Comparison of ENCODE assay signal across 18 cellular contexts in the genomic region with DNA sequence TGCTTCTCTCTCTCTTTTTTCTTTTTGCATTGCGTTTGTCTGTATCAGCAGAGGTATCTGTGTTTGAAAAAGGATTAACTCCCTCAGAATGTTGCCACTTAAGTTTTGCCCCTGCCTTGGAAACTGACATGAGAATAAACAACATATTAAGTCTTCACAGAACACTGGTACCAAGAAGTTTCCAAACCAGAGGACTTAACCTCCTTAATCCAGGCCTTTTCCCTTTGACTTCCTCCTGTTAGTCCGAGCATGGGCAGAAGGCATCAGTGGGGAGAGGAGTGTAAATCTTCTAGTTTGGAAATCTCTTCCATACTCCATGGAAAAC.
DNase-seq lines count a peak whose midpoint lies in the region; ATAC-seq and TF ChIP-seq lines count a peak whose summit lies in the region.
"Had no signal": no experiment of that assay in that cellular context is flagged by ENCODE, and none has a peak within 500 bp of the region (broad histone marks: within the 10 kb centered on the region; RNA-seq: fewer than 3 reads in every experiment).

No MANE protein-coding gene starts in this region.

- no peaks in the 10 kb centered on the region for H3K36me3 Mint-ChIP-seq in brain
- H3K36me3 Mint-ChIP-seq in type B pancreatic cell = peaks cover 11% of the 10 kb centered on the region
- H3K36me3 Mint-ChIP-seq in activated naive CD4-positive, alpha-beta T cell treated with anti-CD3 and anti-CD28 coated beads, Interleukin-2, amount 50 U/mL, for 72 hours = no peaks in the 10 kb centered on the region

- H3K4me3 ChIP-seq in cardiac muscle cell (peak overlapping the region; percentile 1), heart right ventricle (no peak overlapping the region), mesodermal cell (ENCODE audit: extremely low read depth, insufficient read depth, low read length, poor library complexity, severe bottlenecking) (no peak overlapping the region)
- H3K4me3 ChIP-seq: GM12878, MG63, Peyer's patch had no signal

- H3K36me3 ChIP-seq in cardiac muscle cell (no peaks in the 10 kb centered on the region), heart right ventricle (no peaks in the 10 kb centered on the region), mesodermal cell (ENCODE audit: control insufficient read depth, insufficient read depth, low read length) (no peaks in the 10 kb centered on the region)
- H3K36me3 ChIP-seq: MG63, Peyer's patch had no signal

- no peaks in the 10 kb centered on the region for H3K27me3 ChIP-seq in cardiac muscle cell
- peaks cover 0 to 9% (median 5%) of the 10 kb centered on the region in 7 donors for H3K27me3 ChIP-seq in heart right ventricle
- H3K27me3 ChIP-seq: MG63, Peyer's patch had no signal

- H3K4me3 Mint-ChIP-seq in brain (peak overlapping the region in 1 of 5 experiments; percentile 47), type B pancreatic cell (peak overlapping the region; percentile 40)

- H3K4me1 Mint-ChIP-seq in brain (peaks cover 41% of the 10 kb centered on the region), type B pancreatic cell (ENCODE audit: unreplicated experiment) (peaks cover 58% of the 10 kb centered on the region)

- H3K9me3 Mint-ChIP-seq in brain (peaks cover 0 to 9% (median 0%) of the 10 kb centered on the region in 5 experiments), type B pancreatic cell (peaks cover 8% of the 10 kb centered on the region)
- H3K9me3 Mint-ChIP-seq in activated naive CD4-positive, alpha-beta T cell treated with anti-CD3 and anti-CD28 coated beads, Interleukin-2, amount 50 U/mL, for 72 hours = peaks cover 10 to 11% of the 10 kb centered on the region in 2 donors

- H3K9me3 ChIP-seq in cardiac muscle cell (ENCODE audit: low read depth) (no peaks in the 10 kb centered on the region), heart right ventricle (no peaks in the 10 kb centered on the region), mesodermal cell (ENCODE audit: control insufficient read depth, low read length) (peaks cover 4% of the 10 kb centered on the region)
- H3K9me3 ChIP-seq: MG63, Peyer's patch had no signal

- TF ChIP-seq CTCF in cardiac muscle cell (IDR thresholded peaks at IDR 0.05; ENCODE audit: low read depth, low read length) = no peak
- no peak for TF ChIP-seq CTCF in heart right ventricle (IDR thresholded peaks at IDR 0.05)
- TF ChIP-seq CTCF in brain (conservative IDR thresholded peaks at IDR 0.05) = no peak
- TF ChIP-seq CTCF in type B pancreatic cell (conservative IDR thresholded peaks at IDR 0.05) = no peak

- 81 to 84% methylated on average over 2 of the region's 2 CpGs for WGBS in heart right ventricle, 2 donors
- no CpG with 5 or more reads among the region's 2 CpGs for WGBS in mesodermal cell (ENCODE audit: insufficient coverage in 2 of 2), 2 experiments

- H3K4me1 ChIP-seq in cardiac muscle cell (ENCODE audit: low read depth) (peaks cover 73% of the 10 kb centered on the region), heart right ventricle (peaks cover 0 to 9% (median 0%) of the 10 kb centered on the region in 9 donors), mesodermal cell (ENCODE audit: control insufficient read depth, insufficient read depth, low read length, poor library complexity, severe bottlenecking) (peaks cover 30% of the 10 kb centered on the region)

- intact Hi-C loops in heart right ventricle (cut with DNase I) = no loop called here

- peak overlapping the region in 3 of 5 experiments; percentile 7 to 81 (median 28) for H3K27ac Mint-ChIP-seq in brain
- peak overlapping the region; percentile 12 for H3K27ac Mint-ChIP-seq in type B pancreatic cell
- no peak overlapping the region for H3K27ac Mint-ChIP-seq in activated naive CD4-positive, alpha-beta T cell treated with anti-CD3 and anti-CD28 coated beads, Interleukin-2, amount 50 U/mL, for 72 hours

- peaks cover 24% of the 10 kb centered on the region for H3K27me3 Mint-ChIP-seq in brain
- peaks cover 78% of the 10 kb centered on the region for H3K27me3 Mint-ChIP-seq in type B pancreatic cell

- ATAC-seq in heart right ventricle = no peak
- ATAC-seq in activated naive CD4-positive, alpha-beta T cell treated with anti-CD3 and anti-CD28 coated beads, Interleukin-2, amount 50 U/mL, for 72 hours = no peak
- ATAC-seq: GM12878 had no signal

- H3K27ac ChIP-seq in cardiac muscle cell = peak overlapping the region; percentile 88
- H3K27ac ChIP-seq in heart right ventricle = no peak overlapping the region
- H3K27ac ChIP-seq in mesodermal cell (ENCODE audit: low read depth, low read length, severe bottlenecking) = peak overlapping the region; percentile 81
- H3K27ac ChIP-seq: Peyer's patch had no signal

- DNase-seq in cardiac muscle cell (ENCODE audit: low read depth in 1 of 2, low spot score in 1 of 2) = no peak
- no peak for DNase-seq in heart right ventricle
- DNase-seq in type B pancreatic cell (ENCODE audit: extremely low spot score, unreplicated experiment) = no peak
- DNase-seq in activated naive CD4-positive, alpha-beta T cell treated with anti-CD3 and anti-CD28 coated beads, Interleukin-2, amount 50 U/mL, for 72 hours (ENCODE audit: low spot score in 2 of 2) = no peak
- DNase-seq in SW480 (ENCODE audit: low spot score) = no peak
- no peak for DNase-seq in putamen (ENCODE audit: low spot score)
- DNase-seq: C1 segment of cervical spinal cord, DMS153, MG63, NCI-H1092 treated with DMSO at 0.1 percent for 48 hours, NCI-H1694 treated with DMSO at 0.1 percent for 48 hours, NCI-H446 treated with DMSO at 0.1 percent for 48 hours, NCI-H774, Peyer's patch, Right ventricle myocardium superior had no signal

Comparison
In these comparisons a context has a peak if more than half of its experiments do, and no peak if none do; other contexts are left out.
1. H3K27ac ChIP-seq: peak in cardiac muscle cell (single experiment) and mesodermal cell (single experiment); none in heart right ventricle (0 of 10).
2. H3K27ac Mint-ChIP-seq: peak in brain (3 of 5) and type B pancreatic cell (single experiment); none in activated naive CD4-positive, alpha-beta T cell treated with anti-CD3 and anti-CD28 coated beads, Interleukin-2, amount 50 U/mL, for 72 hours (0 of 2).